ENCODE assay signal across 18 cellular contexts in genomic region chr5:98214240-98215051, GRCh38.
DNase-seq lines count a peak whose midpoint lies in the region; ATAC-seq and TF ChIP-seq lines count a peak whose summit lies in the region.
"Had no signal": no experiment of that assay in that cellular context is flagged by ENCODE, and none has a peak within 500 bp of the region (broad histone marks: within the 10 kb centered on the region; RNA-seq: fewer than 3 reads in every experiment).

No MANE protein-coding gene starts in this region.

- peak overlapping the region; percentile 11 for H3K27ac Mint-ChIP-seq in osteocyte (ENCODE audit: unreplicated experiment)
- H3K27ac Mint-ChIP-seq: CD4-positive, alpha-beta memory T cell had no signal

- ATAC-seq in IMR-90 (ENCODE audit: low read depth) (no peak), GM19467 (IDR thresholded peaks at IDR 0.05; ENCODE audit: unreplicated experiment) (no peak)
- ATAC-seq: HCT116 had no signal

- POLR2A ChIA-PET in IMR-90 (lab: Charles Lee; ENCODE audit: unreplicated experiment) = no interaction called here

- no peaks in the 10 kb centered on the region for H3K9me3 Mint-ChIP-seq in osteocyte (ENCODE audit: unreplicated experiment)
- H3K9me3 Mint-ChIP-seq: CD4-positive, alpha-beta memory T cell had no signal

- H3K9me3 ChIP-seq in IMR-90 (ENCODE audit: control insufficient read depth, insufficient read depth, low read length) = no peaks in the 10 kb centered on the region
- H3K9me3 ChIP-seq: gastrocnemius medialis, psoas muscle, upper lobe of left lung had no signal

- H2AK5ac ChIP-seq in IMR-90 (ENCODE audit: low read depth, low read length) = no peak overlapping the region

- H3K4me2 ChIP-seq in IMR-90 (ENCODE audit: low read depth, low read length) = no peak overlapping the region

- H3K4me3 Mint-ChIP-seq in osteocyte (ENCODE audit: unreplicated experiment) = no peak overlapping the region

- no peaks in the 10 kb centered on the region for H3K79me1 ChIP-seq in IMR-90 (ENCODE audit: low read depth in 1 of 2, low read length in 2 of 2)

- H2BK5ac ChIP-seq in IMR-90 (ENCODE audit: low read depth, low read length, poor library complexity, severe bottlenecking) = no peak overlapping the region

- no peak overlapping the region for H4K91ac ChIP-seq in IMR-90 (ENCODE audit: insufficient read depth, low read depth, low read length)

- no peaks in the 10 kb centered on the region for H3K27me3 ChIP-seq in IMR-90 (ENCODE audit: control insufficient read depth, insufficient read depth, low read length)
- H3K27me3 ChIP-seq: gastrocnemius medialis, upper lobe of left lung had no signal

- no peak overlapping the region for H3K18ac ChIP-seq in IMR-90 (ENCODE audit: low read depth, low read length)

- H2BK15ac ChIP-seq in IMR-90 (ENCODE audit: low read depth, low read length) = 0 out of 3 replicates have a peak overlapping the region, but pooled peaks have one; percentile 71

- H2BK20ac ChIP-seq in IMR-90 (ENCODE audit: low read depth, low read length) = no peak overlapping the region

- no peaks in the 10 kb centered on the region for H3K27me3 Mint-ChIP-seq in osteocyte (ENCODE audit: unreplicated experiment)
- H3K27me3 Mint-ChIP-seq: CD4-positive, alpha-beta memory T cell had no signal

- H3K23ac ChIP-seq in IMR-90 (ENCODE audit: low read depth, low read length) = no peak overlapping the region

- H2AK9ac ChIP-seq in IMR-90 (replicated peaks; ENCODE audit: low read depth, low read length, poor library complexity) = no peak overlapping the region

- H3K36me3 ChIP-seq in IMR-90 (ENCODE audit: control insufficient read depth, insufficient read depth, low read length) = no peaks in the 10 kb centered on the region
- H3K36me3 ChIP-seq: gastrocnemius medialis, upper lobe of left lung had no signal

- H4K5ac ChIP-seq in IMR-90 (ENCODE audit: low read depth, low read length) = no peak overlapping the region

- TF ChIP-seq POLR2A in IMR-90 (IDR thresholded peaks at IDR 0.05; ENCODE audit: low read depth, low read length) = no peak

- no peak overlapping the region for H3K27ac ChIP-seq in IMR-90 (ENCODE audit: insufficient read depth, low read length)
- H3K27ac ChIP-seq: gastrocnemius medialis, psoas muscle, upper lobe of left lung had no signal

- peak overlapping the region; percentile 68 for H2AFZ ChIP-seq in IMR-90 (replicated peaks; ENCODE audit: low read length, poor library complexity)

- CTCF ChIA-PET in IMR-90 (lab: Yijun Ruan, JAX) = no interaction called here

- no peak overlapping the region for H3K9ac ChIP-seq in IMR-90 (ENCODE audit: low read depth, low read length)

- intact Hi-C loops in IMR-90 (cut with micrococcal nuclease) = no loop called here

- H3K4me1 ChIP-seq in IMR-90 (ENCODE audit: control insufficient read depth, insufficient read depth, low read length) = peaks cover 2% of the 10 kb centered on the region; the same call in 1 of the 2 replicates
- H3K4me1 ChIP-seq: gastrocnemius medialis, psoas muscle, upper lobe of left lung had no signal

- H3K9me1 ChIP-seq in IMR-90 (ENCODE audit: insufficient read depth, low read length) = no peaks in the 10 kb centered on the region

- in situ Hi-C loops in IMR-90 (cut with MboI; ENCODE audit: low sequenced_read_pairs) = no loop called here

- TF ChIP-seq CTCF in IMR-90 (conservative IDR thresholded peaks at IDR 0.05; ENCODE audit: low read depth, low read length) = no peak
- no peak for TF ChIP-seq CTCF in osteocyte (IDR thresholded peaks at IDR 0.05)

- H3K4me1 Mint-ChIP-seq in osteocyte (ENCODE audit: unreplicated experiment) = peaks cover 15% of the 10 kb centered on the region

- no TSS peak for BruUV-seq in IMR-90 (replicated peaks; lab: Mats Ljungman, UMichigan)

- no peak for TF ChIP-seq RAD21 in IMR-90 (IDR thresholded peaks at IDR 0.05; ENCODE audit: low read length)

- no peaks in the 10 kb centered on the region for H4K20me1 ChIP-seq in IMR-90 (ENCODE audit: insufficient read depth, low read length)

- no peak overlapping the region for H3K4ac ChIP-seq in IMR-90 (ENCODE audit: low read depth, low read length)

- peak overlapping the region; percentile 6; the same call in 1 of the 2 replicates for H3K56ac ChIP-seq in IMR-90 (ENCODE audit: extremely low read depth, insufficient read depth, low read length)

- dilution Hi-C loops in IMR-90 (cut with HindIII; ENCODE audit: low sequenced_read_pairs, unreplicated experiment) = no loop called here

- no CpG with 5 or more reads among the region's 7 CpGs for WGBS in IMR-90 (ENCODE audit: extremely low coverage in 2 of 2, insufficient read length in 1 of 2), 2 experiments

- no peaks in the 10 kb centered on the region for H3K36me3 Mint-ChIP-seq in osteocyte (ENCODE audit: unreplicated experiment)
- H3K36me3 Mint-ChIP-seq: CD4-positive, alpha-beta memory T cell had no signal

- H3K4me3 ChIP-seq in IMR-90 (ENCODE audit: insufficient read depth, low read depth, low read length) = no peak overlapping the region
- H3K4me3 ChIP-seq: gastrocnemius medialis, psoas muscle, upper lobe of left lung had no signal

- H3K14ac ChIP-seq in IMR-90 (replicated peaks; ENCODE audit: low read depth, low read length) = no peak overlapping the region

- H4K8ac ChIP-seq in IMR-90 (ENCODE audit: low read depth in 2 of 2, low read length in 2 of 2) = no peak overlapping the region

- DNase-seq in EH (ENCODE audit: low read depth) = peak; percentile 76
- DNase-seq in IMR-90 = peak; percentile 45
- DNase-seq in ecto neural progenitor cell (ENCODE audit: low spot score) = peak; percentile 45
- DNase-seq in osteocyte (ENCODE audit: extremely low spot score, unreplicated experiment) = no peak
- DNase-seq in activated CD4-positive, alpha-beta T cell treated with anti-CD3 and anti-CD28 coated beads, Interleukin-2, amount 50 U/mL, for 48 hours = no peak
- no peak for DNase-seq in kidney glomerular epithelial cell (lab: John Stamatoyannopoulos, UW)
- DNase-seq: activated CD4-positive, alpha-beta T cell treated with anti-CD3 and anti-CD28 coated beads, Interleukin-2, amount 50 U/mL, for 4 hours; amygdala; CD4-positive, alpha-beta memory T cell; Kasumi-1; NCI-H187; NCI-H748 treated with DMSO at 0.1 percent for 48 hours; stimulated activated CD4-positive, alpha-beta T cell treated with anti-CD3 and anti-CD28 coated beads, Interleukin-2, amount 100 ng/mL, for 48 hours had no signal

- no peak overlapping the region for H2BK120ac ChIP-seq in IMR-90 (ENCODE audit: low read depth, low read length)

TF ChIP-seq in IMR-90, 13 proteins besides CTCF, POLR2A, EP300 and RAD21:
- TF ChIP-seq SMC3 (IDR thresholded peaks at IDR 0.05; ENCODE audit: low read depth, low read length) (no peak), NFE2L2 (IDR thresholded peaks at IDR 0.05; ENCODE audit: low read depth, low read length) (no peak), MAZ (IDR thresholded peaks at IDR 0.05; ENCODE audit: borderline replicate concordance, low read depth, low read length) (no peak), CEBPB (IDR thresholded peaks at IDR 0.05; ENCODE audit: low read depth, low read length) (no peak), RCOR1 (IDR thresholded peaks at IDR 0.05; ENCODE audit: insufficient replicate concordance, low read length) (no peak), ELK1 (IDR thresholded peaks at IDR 0.05; ENCODE audit: borderline replicate concordance, low read depth, low read length) (no peak), RFX5 (IDR thresholded peaks at IDR 0.05; ENCODE audit: low read depth, low read length) (no peak), MXI1 (IDR thresholded peaks at IDR 0.05; ENCODE audit: borderline replicate concordance, low read depth, low read length) (no peak), BHLHE40 (IDR thresholded peaks at IDR 0.05; ENCODE audit: low read depth, low read length) (no peak), MAFK (IDR thresholded peaks at IDR 0.05; ENCODE audit: low read depth, low read length) (no peak), CHD1 (IDR thresholded peaks at IDR 0.05; ENCODE audit: low read depth, low read length) (no peak), FOS (IDR thresholded peaks at IDR 0.05; ENCODE audit: low read depth, low read length) (no peak), USF2 (IDR thresholded peaks at IDR 0.05; ENCODE audit: low read depth, low read length) (no peak)

Comparison
In these comparisons a context has a peak if more than half of its experiments do, and no peak if none do; other contexts are left out.
1. DNase-seq: peak in EH (single experiment), IMR-90 (single experiment) and ecto neural progenitor cell (single experiment); none in osteocyte (single experiment), activated CD4-positive, alpha-beta T cell treated with anti-CD3 and anti-CD28 coated beads, Interleukin-2, amount 50 U/mL, for 48 hours (0 of 2) and kidney glomerular epithelial cell (single experiment).